8 cellular contexts compared by ENCODE assay signal in the genomic region with DNA sequence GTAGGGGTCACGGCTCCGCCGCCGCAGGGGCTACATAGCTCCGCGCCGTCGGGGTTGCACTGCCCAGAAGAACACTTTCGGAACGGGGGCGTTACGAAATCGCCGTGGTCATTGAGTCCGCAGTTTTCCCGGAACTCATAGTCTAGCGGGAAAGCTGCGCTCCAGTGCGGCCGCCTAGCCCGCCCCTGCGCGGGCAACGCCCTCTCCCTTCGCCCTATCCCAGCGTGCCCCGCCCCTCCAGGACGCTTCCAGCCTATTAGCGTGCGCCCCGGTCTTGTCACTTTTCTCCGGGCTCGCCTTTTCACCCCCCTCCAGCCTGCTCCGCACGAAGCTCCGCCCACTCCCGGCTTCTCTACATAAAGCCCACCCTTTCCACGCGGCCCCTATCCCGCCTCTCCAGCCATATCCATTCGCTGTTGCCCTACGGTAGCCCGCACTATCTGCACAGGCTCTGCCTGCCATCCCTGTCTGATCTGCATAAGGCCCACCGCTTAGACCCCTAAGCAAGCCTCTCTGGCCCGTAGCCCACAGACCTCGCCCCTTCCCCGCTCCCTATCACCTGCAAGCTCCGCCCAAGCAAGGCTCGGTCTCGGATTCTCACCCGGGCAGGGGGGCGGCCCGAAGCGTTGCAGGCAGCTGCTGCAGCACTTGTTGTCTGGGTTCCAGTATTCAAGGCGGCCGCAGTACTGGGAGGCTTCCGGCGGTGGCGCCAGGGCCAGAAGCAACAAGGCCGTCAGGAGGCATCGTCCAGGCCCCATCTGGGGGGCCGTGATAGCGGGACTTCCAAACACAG. TPM values are rescaled to one million over a fixed set of nuclear protein-coding genes. Genes with fewer than 3 reads are reported as not detected.
DNase-seq lines count a peak whose midpoint lies in the region; ATAC-seq and TF ChIP-seq lines count a peak whose summit lies in the region.

No MANE protein-coding gene starts in this region.

- H3K27ac Mint-ChIP-seq in CD4-positive, alpha-beta memory T cell, result peak overlapping the region; percentile 93 to 99 (median 94)
- H3K27ac Mint-ChIP-seq in activated CD4-positive, alpha-beta memory T cell treated with anti-CD3 and anti-CD28 coated beads, Interleukin-2, amount 10 ng/mL, durations not matched to agents 7 days and 5 days, result peak overlapping the region; percentile 88

- H3K9me3 ChIP-seq in CD4-positive, alpha-beta memory T cell (ENCODE audit: control insufficient read depth in 1 of 2, low read length in 2 of 2), result no peaks in the 10 kb centered on the region

- peak overlapping the region; percentile 83 to 88 for H3K4me3 ChIP-seq in CD4-positive, alpha-beta memory T cell (ENCODE audit: low read length in 2 of 2)
- peak overlapping the region; percentile 63 for H3K4me3 ChIP-seq in HL-60 (replicated peaks; ENCODE audit: insufficient read depth, low read length)

- peak overlapping the region; percentile 88 to 98 (median 90) for H3K4me3 Mint-ChIP-seq in CD4-positive, alpha-beta memory T cell
- H3K4me3 Mint-ChIP-seq in activated CD4-positive, alpha-beta memory T cell treated with anti-CD3 and anti-CD28 coated beads, Interleukin-2, amount 10 ng/mL, durations not matched to agents 7 days and 5 days, result peak overlapping the region; percentile 81

- peaks cover 59% of the 10 kb centered on the region for H3K4me1 ChIP-seq in CD4-positive, alpha-beta memory T cell (ENCODE audit: insufficient read depth, low read length)

- POLR2A ChIA-PET in CD4-positive, alpha-beta memory T cell (lab: Charles Lee; ENCODE audit: partially characterized antibody), result interaction anchor here (0.9 to 5.7 kb wide), 17 partner anchors 8 to 97 kb away, joined by 3 to 37 read pairs (median 5); partner anchors contain the start of genes COX6B1, HSPB6, KMT2B and LIN37
- POLR2A ChIA-PET in activated CD4-positive, alpha-beta memory T cell treated with anti-CD3 and anti-CD28 coated beads, Interleukin-2, amount 10 ng/mL, durations not matched to agents 7 days and 5 days (lab: Charles Lee), result interaction anchor here (0.6 to 5.3 kb wide), 17 partner anchors 8 to 578 kb away, joined by 3 to 45 read pairs (median 5); partner anchors contain the start of genes APLP1, COX6B1 and KMT2B

- CTCF ChIA-PET in CD4-positive, alpha-beta memory T cell (lab: Charles Lee; ENCODE audit: partially characterized antibody), result interaction anchor here (2.2 kb wide), 1 partner anchor 22 kb away, joined by 6 read pairs; the partner anchor contains the start of gene KMT2B
- CTCF ChIA-PET in activated CD4-positive, alpha-beta memory T cell treated with anti-CD3 and anti-CD28 coated beads, Interleukin-2, amount 10 ng/mL, durations not matched to agents 7 days and 5 days (lab: Charles Lee), result interaction anchor here (0.8 to 1.3 kb wide), 6 partner anchors 16 to 79 kb away, joined by 3 to 10 read pairs (median 5); partner anchors contain the start of gene HSPB6

- DNase-seq in CD4-positive, alpha-beta memory T cell, result peak; percentile 90 to 97 (median 91)
- DNase-seq in HL-60 (ENCODE audit: low read depth in 1 of 2, low spot score in 1 of 2) (peak; percentile 97 to 98), NCI-H82 treated with DMSO at 0.1 percent for 48 hours (lab: John Stamatoyannopoulos, UW; ENCODE audit: unreplicated experiment) (peak; percentile 98), ecto neural progenitor cell (ENCODE audit: low spot score) (peak; percentile 97), medulla oblongata (ENCODE audit: extremely low spot score) (peak; percentile 99)
- peak; percentile 97 for DNase-seq in activated CD4-positive, alpha-beta memory T cell treated with anti-CD3 and anti-CD28 coated beads, Interleukin-2, amount 10 ng/mL, durations not matched to agents 7 days and 5 days
- DNase-seq in stimulated activated CD4-positive, alpha-beta T cell treated with anti-CD3 and anti-CD28 coated beads, TNF-alpha, amount 100 ng/mL, for 48 hours (ENCODE audit: low read depth in 3 of 3), result peak; percentile 89 to 98 (median 91)

- intact Hi-C loops in CD4-positive, alpha-beta memory T cell (cut with micrococcal nuclease), result loop anchor here (1.0 to 10.0 kb wide), 4 partner anchors 23 to 1634 kb away; partner anchors contain the start of genes ARHGAP33 and ZNF527

- TF ChIP-seq CTCF in HL-60 (IDR thresholded peaks at IDR 0.05; ENCODE audit: insufficient read depth, low read length), result peak; percentile 4

- peaks cover 17 to 65% (median 42%) of the 10 kb centered on the region in 4 donors for H3K4me1 Mint-ChIP-seq in CD4-positive, alpha-beta memory T cell
- H3K4me1 Mint-ChIP-seq in activated CD4-positive, alpha-beta memory T cell treated with anti-CD3 and anti-CD28 coated beads, Interleukin-2, amount 10 ng/mL, durations not matched to agents 7 days and 5 days, result peaks cover 49% of the 10 kb centered on the region

- peak; percentile 59 for ATAC-seq in GM19452 (IDR thresholded peaks at IDR 0.05; ENCODE audit: unreplicated experiment)

- no peaks in the 10 kb centered on the region for H3K9me3 Mint-ChIP-seq in CD4-positive, alpha-beta memory T cell
- H3K9me3 Mint-ChIP-seq in activated CD4-positive, alpha-beta memory T cell treated with anti-CD3 and anti-CD28 coated beads, Interleukin-2, amount 10 ng/mL, durations not matched to agents 7 days and 5 days, result no peaks in the 10 kb centered on the region

- H3K27me3 ChIP-seq in CD4-positive, alpha-beta memory T cell (ENCODE audit: insufficient read depth, low read length), result no peaks in the 10 kb centered on the region
- no peaks in the 10 kb centered on the region for H3K27me3 ChIP-seq in HL-60 (ENCODE audit: insufficient read depth, poor library complexity, severe bottlenecking)

- peaks cover 10 to 43% of the 10 kb centered on the region in 2 donors for H3K36me3 Mint-ChIP-seq in CD4-positive, alpha-beta memory T cell
- peaks cover 40% of the 10 kb centered on the region for H3K36me3 Mint-ChIP-seq in activated CD4-positive, alpha-beta memory T cell treated with anti-CD3 and anti-CD28 coated beads, Interleukin-2, amount 10 ng/mL, durations not matched to agents 7 days and 5 days (ENCODE audit: low read depth)

- no peaks in the 10 kb centered on the region for H3K27me3 Mint-ChIP-seq in CD4-positive, alpha-beta memory T cell
- H3K27me3 Mint-ChIP-seq in activated CD4-positive, alpha-beta memory T cell treated with anti-CD3 and anti-CD28 coated beads, Interleukin-2, amount 10 ng/mL, durations not matched to agents 7 days and 5 days, result no peaks in the 10 kb centered on the region

- peak overlapping the region; percentile 77 for H3K27ac ChIP-seq in CD4-positive, alpha-beta memory T cell (ENCODE audit: low read depth, low read length)
- peak overlapping the region; percentile 71 for H3K27ac ChIP-seq in HL-60 (replicated peaks)

- peaks cover 17% of the 10 kb centered on the region for H3K36me3 ChIP-seq in CD4-positive, alpha-beta memory T cell (ENCODE audit: insufficient read depth, low read length)

RNA-seq across cellular contexts. Expression of gene IGFLR1, which starts 1.6 kb away (rescaled TPM):
- 100 to 1,000 TPM; 119 to 124 TPM for total RNA-seq in CD4-positive, alpha-beta memory T cell
- polyA plus RNA-seq in CD4-positive, alpha-beta memory T cell, result 10 to 100 TPM; 93.9 to 99.5 TPM
- total RNA-seq in activated CD4-positive, alpha-beta memory T cell treated with anti-CD3 and anti-CD28 coated beads, Interleukin-2, amount 10 ng/mL, durations not matched to agents 7 days and 5 days, result 10 to 100 TPM; 78.9 to 90.5 TPM

RNA-seq across cellular contexts. Expression of gene U2AF1L4, which starts 4.6 kb away (rescaled TPM):
- 10 to 100 TPM; 60.5 to 65.2 TPM for total RNA-seq in CD4-positive, alpha-beta memory T cell
- polyA plus RNA-seq in CD4-positive, alpha-beta memory T cell, result 10 to 100 TPM; 48.7 to 50.9 TPM
- 10 to 100 TPM; 35.5 to 36.2 TPM for total RNA-seq in activated CD4-positive, alpha-beta memory T cell treated with anti-CD3 and anti-CD28 coated beads, Interleukin-2, amount 10 ng/mL, durations not matched to agents 7 days and 5 days

RNA-seq across cellular contexts. Expression of gene PSENEN, which starts 4.8 kb away (rescaled TPM):
- 10 to 100 TPM; 27.2 TPM for total RNA-seq in CD4-positive, alpha-beta memory T cell
- polyA plus RNA-seq in CD4-positive, alpha-beta memory T cell, result 10 to 100 TPM; 84.6 to 89.9 TPM
- total RNA-seq in activated CD4-positive, alpha-beta memory T cell treated with anti-CD3 and anti-CD28 coated beads, Interleukin-2, amount 10 ng/mL, durations not matched to agents 7 days and 5 days, result 10 to 100 TPM; 48.1 to 51.3 TPM

RNA-seq across cellular contexts. Expression of gene LIN37, which starts 7.8 kb away (rescaled TPM):
- 10 to 100 TPM; 26.3 to 29.4 TPM for total RNA-seq in CD4-positive, alpha-beta memory T cell
- 10 to 100 TPM in 1 of 2 donors, 1 to 10 TPM in 1; 8.3 to 13.3 TPM for polyA plus RNA-seq in CD4-positive, alpha-beta memory T cell
- total RNA-seq in activated CD4-positive, alpha-beta memory T cell treated with anti-CD3 and anti-CD28 coated beads, Interleukin-2, amount 10 ng/mL, durations not matched to agents 7 days and 5 days, result 10 to 100 TPM; 13.1 to 16.2 TPM

RNA-seq across cellular contexts. Expression of gene HSPB6, which starts 16.2 kb away (rescaled TPM):
- total RNA-seq in CD4-positive, alpha-beta memory T cell, result not detected
- not detected for polyA plus RNA-seq in CD4-positive, alpha-beta memory T cell
- total RNA-seq in activated CD4-positive, alpha-beta memory T cell treated with anti-CD3 and anti-CD28 coated beads, Interleukin-2, amount 10 ng/mL, durations not matched to agents 7 days and 5 days, result under 1 TPM in 1 of 2 experiments, not detected in 1; 0.48 TPM

Comparison
In these comparisons a context has a peak if more than half of its experiments do, and no peak if none do; other contexts are left out.
1. Peak in every context shown above with its lines: DNase-seq, ATAC-seq, H3K4me3 ChIP-seq and H3K27ac ChIP-seq.